ENCODE assay signal across 3 cellular contexts in the genomic region with DNA sequence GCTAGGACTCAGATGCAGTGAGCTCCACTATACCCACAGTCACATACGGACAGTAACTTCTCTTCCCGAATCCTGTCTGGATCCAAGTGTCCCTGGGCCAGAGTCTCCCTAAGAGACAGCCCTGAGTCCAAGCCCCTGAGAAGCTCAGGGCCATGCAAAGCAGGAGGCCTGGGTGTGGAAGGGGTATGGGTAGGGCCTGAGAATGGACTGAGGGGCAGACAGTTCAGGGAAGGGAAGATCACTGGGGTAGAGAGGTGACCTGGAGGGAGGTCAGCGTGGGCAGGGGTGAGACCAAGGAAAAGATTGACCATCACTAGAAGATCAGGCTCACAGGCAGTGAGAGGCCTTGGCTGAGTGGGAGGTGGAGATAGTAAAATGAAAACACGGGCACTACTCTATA.
TF ChIP-seq lines count a peak whose summit lies in the region.

No MANE protein-coding gene starts in this region.

TF ChIP-seq in SK-N-SH, 30 proteins besides CTCF, POLR2A, EP300 and RAD21:
- TF ChIP-seq TCF12 (IDR thresholded peaks at IDR 0.05) = no peak
- TF ChIP-seq TAF1 (IDR thresholded peaks at IDR 0.05; ENCODE audit: borderline replicate concordance, low read depth, low read length) = no peak
- TF ChIP-seq POLR2AphosphoS5 (IDR thresholded peaks at IDR 0.05; ENCODE audit: low read depth, low read length) = no peak
- TF ChIP-seq, protein P1, sequence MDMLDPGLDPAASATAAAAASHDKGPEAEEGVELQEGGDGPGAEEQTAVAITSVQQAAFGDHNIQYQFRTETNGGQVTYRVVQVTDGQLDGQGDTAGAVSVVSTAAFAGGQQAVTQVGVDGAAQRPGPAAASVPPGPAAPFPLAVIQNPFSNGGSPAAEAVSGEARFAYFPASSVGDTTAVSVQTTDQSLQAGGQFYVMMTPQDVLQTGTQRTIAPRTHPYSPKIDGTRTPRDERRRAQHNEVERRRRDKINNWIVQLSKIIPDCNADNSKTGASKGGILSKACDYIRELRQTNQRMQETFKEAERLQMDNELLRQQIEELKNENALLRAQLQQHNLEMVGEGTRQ (IDR thresholded peaks at IDR 0.05; ENCODE audit: borderline replicate concordance, low read depth, low read length) = no peak
- TF ChIP-seq CHD2 (IDR thresholded peaks at IDR 0.05; ENCODE audit: low read length, partially characterized antibody) = no peak
- TF ChIP-seq, protein P2, sequence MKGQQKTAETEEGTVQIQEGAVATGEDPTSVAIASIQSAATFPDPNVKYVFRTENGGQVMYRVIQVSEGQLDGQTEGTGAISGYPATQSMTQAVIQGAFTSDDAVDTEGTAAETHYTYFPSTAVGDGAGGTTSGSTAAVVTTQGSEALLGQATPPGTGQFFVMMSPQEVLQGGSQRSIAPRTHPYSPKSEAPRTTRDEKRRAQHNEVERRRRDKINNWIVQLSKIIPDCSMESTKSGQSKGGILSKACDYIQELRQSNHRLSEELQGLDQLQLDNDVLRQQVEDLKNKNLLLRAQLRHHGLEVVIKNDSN (IDR thresholded peaks at IDR 0.05; ENCODE audit: borderline replicate concordance, low read depth) = no peak
TF ChIP-seq in SK-N-SH: peak in this region for 0.

TF ChIP-seq in SK-N-SH treated with all-trans-retinoic acid at 6 μM for 48 hours, 23 proteins besides CTCF, POLR2A, EP300 and RAD21:
- TF ChIP-seq TOX (CRISPR knock-in tag; IDR thresholded peaks at IDR 0.05; ENCODE audit: borderline replicate concordance) = no peak
- no peak for TF ChIP-seq BACH2 (CRISPR knock-in tag; IDR thresholded peaks at IDR 0.05; ENCODE audit: borderline replicate concordance)
- no peak for TF ChIP-seq SNAI2 (CRISPR knock-in tag; IDR thresholded peaks at IDR 0.05)
TF ChIP-seq in SK-N-SH treated with all-trans-retinoic acid at 6 μM for 48 hours: peak in this region for 0.

TF ChIP-seq in K562, 482 proteins besides CTCF, POLR2A, EP300 and RAD21:
- TF ChIP-seq ZNF165 (CRISPR knock-in tag; IDR thresholded peaks at IDR 0.05; ENCODE audit: borderline replicate concordance) (no peak), ZNF184 (CRISPR knock-in tag; IDR thresholded peaks at IDR 0.05) (0 out of 2 replicates have a peak, but pooled peaks have one; percentile 12)
TF ChIP-seq in K562: peak in this region for 1.
